In the genomic region with DNA sequence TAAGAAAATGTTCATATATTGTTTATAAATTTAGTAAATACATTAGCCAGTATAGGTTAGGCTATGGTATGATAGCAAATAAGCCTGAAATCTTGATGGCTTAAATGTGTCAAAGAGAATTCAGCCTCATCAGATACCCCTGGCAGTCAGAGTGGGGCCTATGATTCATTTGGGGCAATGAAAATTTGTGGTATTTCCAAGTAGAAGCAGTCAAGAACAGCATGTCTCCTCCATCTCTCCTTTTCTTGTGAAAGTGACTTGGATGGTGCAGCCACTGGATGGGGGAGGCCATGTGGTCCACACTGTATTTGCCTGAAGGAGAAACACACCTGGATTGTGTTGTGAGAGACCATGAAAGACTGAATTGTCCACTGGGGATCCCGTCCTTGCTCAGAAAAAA, we compare ENCODE assay signal across 14 cellular contexts.
"Had no signal": no experiment of that assay in that cellular context is flagged by ENCODE, and none has a peak within 500 bp of the region (broad histone marks: within the 10 kb centered on the region; RNA-seq: fewer than 3 reads in every experiment).

No MANE protein-coding gene starts in this region.

- H3K4me1 ChIP-seq: right atrium auricular region had no signal

- H3K36me3 ChIP-seq: esophagus squamous epithelium, right atrium auricular region, upper lobe of right lung had no signal

- H3K27me3 ChIP-seq: esophagus squamous epithelium, right atrium auricular region, upper lobe of right lung had no signal

- ATAC-seq: effector memory CD8-positive, alpha-beta T cell; mucosa of descending colon; T-helper 17 cell; upper lobe of right lung had no signal

- H3K27me3 Mint-ChIP-seq: activated naive CD8-positive, alpha-beta T cell; memory B cell; naive B cell had no signal

- H3K27ac ChIP-seq: esophagus squamous epithelium, right atrium auricular region, upper lobe of right lung, VCaP had no signal

- H3K27ac Mint-ChIP-seq: activated naive CD8-positive, alpha-beta T cell; effector memory CD8-positive, alpha-beta T cell; memory B cell; progenitor cell of endocrine pancreas; T-helper 17 cell had no signal

- DNase-seq: activated gamma-delta T cell treated with Interleukin-2 at 50 U/mL for 16 hours; aorta; effector memory CD8-positive, alpha-beta T cell; esophagus squamous epithelium; mucosa of descending colon; naive B cell; T-helper 17 cell; upper lobe of right lung had no signal

- H3K36me3 Mint-ChIP-seq: activated naive CD8-positive, alpha-beta T cell had no signal

- H3K9me3 Mint-ChIP-seq: effector memory CD8-positive, alpha-beta T cell; memory B cell had no signal

- H3K9me3 ChIP-seq: mucosa of descending colon, right atrium auricular region, upper lobe of right lung had no signal

- H3K4me3 ChIP-seq: esophagus squamous epithelium, mucosa of descending colon, right atrium auricular region, upper lobe of right lung had no signal

- H3K4me3 Mint-ChIP-seq: activated naive CD8-positive, alpha-beta T cell; effector memory CD8-positive, alpha-beta T cell; memory B cell; neural crest cell; T-helper 17 cell had no signal
